ENCODE assay signal across 8 cellular contexts in genomic region chr1:221712776-221713431, GRCh38. TPM values are rescaled to one million over a fixed set of nuclear protein-coding genes. Genes with fewer than 3 reads are reported as not detected.
DNase-seq lines count a peak whose midpoint lies in the region; ATAC-seq and TF ChIP-seq lines count a peak whose summit lies in the region.

No MANE protein-coding gene starts in this region.

- 79% methylated on average over 3 of the region's 3 CpGs for WGBS in right cardiac atrium

- H3K27me3 ChIP-seq in right cardiac atrium (ENCODE audit: control insufficient read depth, insufficient read depth): no peaks in the 10 kb centered on the region
- H3K27me3 ChIP-seq in foreskin keratinocyte: no peaks in the 10 kb centered on the region

- H3K4me1 ChIP-seq in right cardiac atrium (ENCODE audit: control insufficient read depth, insufficient read depth, low read length) (peaks cover 6% of the 10 kb centered on the region), foreskin keratinocyte (no peaks in the 10 kb centered on the region)

- peak overlapping the region; percentile 93 for H3K27ac Mint-ChIP-seq in activated CD4-positive, alpha-beta T cell treated with anti-CD3 and anti-CD28 coated beads, Interleukin-2, amount 10 ng/mL, durations not matched to agents 24 days and 14 days
- no peak overlapping the region for H3K27ac Mint-ChIP-seq in WTC11

- H3K27me3 Mint-ChIP-seq in activated CD4-positive, alpha-beta T cell treated with anti-CD3 and anti-CD28 coated beads, Interleukin-2, amount 10 ng/mL, durations not matched to agents 24 days and 14 days: no peaks in the 10 kb centered on the region
- H3K27me3 Mint-ChIP-seq in WTC11 (ENCODE audit: low read depth): peaks cover 42% of the 10 kb centered on the region

- no peak overlapping the region for H3K4me3 ChIP-seq in right cardiac atrium (ENCODE audit: low read length)

- POLR2A ChIA-PET in WTC11 (lab: Charles Lee): interaction anchor here (1.6 kb wide), 1 partner anchor 29 kb away, joined by 3 read pairs; the partner anchor contains the start of gene DUSP10

- intact Hi-C loops in left cardiac atrium (cut with DNase I): no loop called here
- intact Hi-C loops in right cardiac atrium (cut with DNase I): no loop called here
- intact Hi-C loops in activated CD4-positive, alpha-beta T cell treated with anti-CD3 and anti-CD28 coated beads, Interleukin-2, amount 10 ng/mL, durations not matched to agents 24 days and 14 days (cut with micrococcal nuclease): loop anchor here (1.0 to 10.0 kb wide), 9 partner anchors 13 to 942 kb away; partner anchors contain the start of gene DUSP10

- peak overlapping the region; percentile 74 for H3K4me3 Mint-ChIP-seq in activated CD4-positive, alpha-beta T cell treated with anti-CD3 and anti-CD28 coated beads, Interleukin-2, amount 10 ng/mL, durations not matched to agents 24 days and 14 days
- H3K4me3 Mint-ChIP-seq in WTC11: no peak overlapping the region

- TF ChIP-seq CTCF in foreskin keratinocyte (conservative IDR thresholded peaks at IDR 0.05): no peak
- no peak for TF ChIP-seq CTCF in WTC11 (IDR thresholded peaks at IDR 0.05)

- H3K27ac ChIP-seq in right cardiac atrium (ENCODE audit: low read length) (no peak overlapping the region), foreskin keratinocyte (peak overlapping the region; percentile 88)

- peaks cover 81% of the 10 kb centered on the region for H3K4me1 Mint-ChIP-seq in activated CD4-positive, alpha-beta T cell treated with anti-CD3 and anti-CD28 coated beads, Interleukin-2, amount 10 ng/mL, durations not matched to agents 24 days and 14 days
- peaks cover 53% of the 10 kb centered on the region for H3K4me1 Mint-ChIP-seq in WTC11

- no peaks in the 10 kb centered on the region for H3K9me3 Mint-ChIP-seq in activated CD4-positive, alpha-beta T cell treated with anti-CD3 and anti-CD28 coated beads, Interleukin-2, amount 10 ng/mL, durations not matched to agents 24 days and 14 days
- H3K9me3 Mint-ChIP-seq in WTC11: peaks cover 11% of the 10 kb centered on the region

- peak; percentile 28 to 83 for ATAC-seq in left cardiac atrium
- no peak for ATAC-seq in right cardiac atrium
- ATAC-seq in HG03342 (IDR thresholded peaks at IDR 0.05; ENCODE audit: unreplicated experiment): peak; percentile 51
- ATAC-seq in foreskin keratinocyte: no peak
- ATAC-seq in WTC11: no peak

- DNase-seq in left cardiac atrium (no peak), right cardiac atrium (no peak), foreskin keratinocyte (no peak), WTC11 (ENCODE audit: low spot score) (no peak), pons (ENCODE audit: low spot score) (no peak)
- peak; percentile 95 for DNase-seq in activated CD4-positive, alpha-beta T cell treated with anti-CD3 and anti-CD28 coated beads, Interleukin-2, amount 10 ng/mL, durations not matched to agents 24 days and 14 days
- peak; percentile 58 to 61 for DNase-seq in stimulated activated CD8-positive, alpha-beta memory T cell treated with anti-CD3 and anti-CD28 coated beads, Interleukin-7, amount 100 ng/mL, for 1 hour (ENCODE audit: low read depth in 2 of 2)

- H3K9me3 ChIP-seq in right cardiac atrium (ENCODE audit: control insufficient read depth, low read length): no peaks in the 10 kb centered on the region

- CTCF ChIA-PET in WTC11 (lab: Charles Lee): interaction anchor here (0.6 kb wide), 2 partner anchors 143 to 448 kb away, joined by 3 to 4 read pairs; no protein-coding TSS in a partner anchor

- peaks cover 29% of the 10 kb centered on the region for H3K36me3 Mint-ChIP-seq in activated CD4-positive, alpha-beta T cell treated with anti-CD3 and anti-CD28 coated beads, Interleukin-2, amount 10 ng/mL, durations not matched to agents 24 days and 14 days (ENCODE audit: low read depth)
- peaks cover 9% of the 10 kb centered on the region; the same call in 1 of the 2 replicates for H3K36me3 Mint-ChIP-seq in WTC11

TF ChIP-seq in WTC11, 78 proteins besides CTCF, POLR2A, EP300 and RAD21:
- no peak for TF ChIP-seq HMGA2 (CRISPR knock-in tag; IDR thresholded peaks at IDR 0.05)

RNA-seq across cellular contexts. Expression of gene DUSP10, which starts 29.0 kb away (rescaled TPM):
- total RNA-seq in left cardiac atrium (1 to 10 TPM; 5.3 to 6.5 TPM), right cardiac atrium (1 to 10 TPM; 4.6 to 5.1 (median 4.9) TPM), foreskin keratinocyte (12.8 and 18.3 TPM in 2 replicates), WTC11 (2021) (1.6 to 2.2 TPM (median 2.0 TPM) in 3 replicates)
- polyA plus RNA-seq in right cardiac atrium (4.7 TPM), foreskin keratinocyte (7.1 and 7.3 TPM in 2 replicates)
- 13.5 and 14.6 TPM in 2 replicates for total RNA-seq in activated CD4-positive, alpha-beta T cell treated with anti-CD3 and anti-CD28 coated beads, Interleukin-2, amount 10 ng/mL, durations not matched to agents 24 days and 14 days

Comparison
In these comparisons a context has a peak if more than half of its experiments do, and no peak if none do; other contexts are left out.
1. ATAC-seq: peak in left cardiac atrium (2 of 2) and HG03342 (single experiment); none in right cardiac atrium (0 of 2), foreskin keratinocyte (single experiment) and WTC11 (single experiment).
2. DNase-seq: peak in activated CD4-positive, alpha-beta T cell treated with anti-CD3 and anti-CD28 coated beads, Interleukin-2, amount 10 ng/mL, durations not matched to agents 24 days and 14 days (single experiment) and stimulated activated CD8-positive, alpha-beta memory T cell treated with anti-CD3 and anti-CD28 coated beads, Interleukin-7, amount 100 ng/mL, for 1 hour (2 of 2); none in left cardiac atrium (single experiment), right cardiac atrium (0 of 3), foreskin keratinocyte (0 of 2), WTC11 (single experiment) and pons (single experiment).